17 cellular contexts compared by ENCODE assay signal in genomic region chr19:28556371-28556770, GRCh38.
"Had no signal": no experiment of that assay in that cellular context is flagged by ENCODE, and none has a peak within 500 bp of the region (broad histone marks: within the 10 kb centered on the region; RNA-seq: fewer than 3 reads in every experiment).

No MANE protein-coding gene starts in this region.

- H3K36me3 Mint-ChIP-seq: activated CD8-positive, alpha-beta memory T cell treated with anti-CD3 and anti-CD28 coated beads, Interleukin-2, amount 10 ng/mL, durations not matched to agents 7 days and 5 days; activated naive CD4-positive, alpha-beta T cell treated with anti-CD3 and anti-CD28 coated beads, Interleukin-2, amount 50 U/mL, for 72 hours; neural progenitor cell had no signal

- H3K36me3 ChIP-seq: neural progenitor cell had no signal

- H3K27me3 Mint-ChIP-seq: activated CD8-positive, alpha-beta memory T cell treated with anti-CD3 and anti-CD28 coated beads, Interleukin-2, amount 10 ng/mL, durations not matched to agents 7 days and 5 days; stimulated activated naive CD8-positive, alpha-beta T cell treated with anti-CD3 and anti-CD28 coated beads, Interleukin-15, Interleukin-2, amounts not matched to agents 100 ng/mL and 50 ng/mL, for 24 hours had no signal

- DNase-seq: activated CD4-positive, alpha-beta T cell treated with anti-CD3 and anti-CD28 coated beads, Interleukin-2, amount 50 U/mL, for 4 hours; activated CD8-positive, alpha-beta memory T cell treated with anti-CD3 and anti-CD28 coated beads, Interleukin-2, amount 10 ng/mL, durations not matched to agents 7 days and 5 days; activated effector memory CD4-positive, alpha-beta T cell treated with anti-CD3 and anti-CD28 coated beads, Interleukin-2, amount 50 U/mL, for 16 hours; activated T-cell treated with anti-CD3 and anti-CD28 coated beads, Interleukin-2, amount 50 U/mL, for 4 hours; amniotic stem cell; body of pancreas; central memory CD4-positive, alpha-beta T cell; effector memory CD4-positive, alpha-beta T cell; midbrain; stimulated activated CD4-positive, alpha-beta T cell treated with anti-CD3 and anti-CD28 coated beads, Interleukin-15, amount 100 ng/mL, for 24 hours; stimulated activated CD4-positive, alpha-beta T cell treated with anti-CD3 and anti-CD28 coated beads, Interleukin-4, amount 100 ng/mL, for 24 hours had no signal

- H3K4me3 Mint-ChIP-seq: activated CD8-positive, alpha-beta memory T cell treated with anti-CD3 and anti-CD28 coated beads, Interleukin-2, amount 10 ng/mL, durations not matched to agents 7 days and 5 days; activated T-cell treated with anti-CD3 and anti-CD28 coated beads, Interleukin-2, amount 50 U/mL, for 4 hours; neural progenitor cell; stimulated activated naive CD8-positive, alpha-beta T cell treated with anti-CD3 and anti-CD28 coated beads, Interleukin-15, Interleukin-2, amounts not matched to agents 100 ng/mL and 50 ng/mL, for 24 hours had no signal

- H3K4me3 ChIP-seq: body of pancreas, coronary artery, hepatocyte, neural progenitor cell had no signal

- H3K27me3 ChIP-seq: body of pancreas, hepatocyte, neural progenitor cell had no signal

- H3K27ac ChIP-seq: body of pancreas, coronary artery, hepatocyte, neural progenitor cell, parathyroid adenoma had no signal

- ATAC-seq: activated CD8-positive, alpha-beta memory T cell treated with anti-CD3 and anti-CD28 coated beads, Interleukin-2, amount 10 ng/mL, durations not matched to agents 7 days and 5 days; activated naive CD4-positive, alpha-beta T cell treated with anti-CD3 and anti-CD28 coated beads, Interleukin-2, amount 50 U/mL, for 72 hours; activated T-cell treated with anti-CD3 and anti-CD28 coated beads, Interleukin-2, amount 50 U/mL, for 4 hours; body of pancreas had no signal

- H3K27ac Mint-ChIP-seq: activated CD8-positive, alpha-beta memory T cell treated with anti-CD3 and anti-CD28 coated beads, Interleukin-2, amount 10 ng/mL, durations not matched to agents 7 days and 5 days; activated naive CD4-positive, alpha-beta T cell treated with anti-CD3 and anti-CD28 coated beads, Interleukin-2, amount 50 U/mL, for 72 hours; neural progenitor cell; stimulated activated naive CD8-positive, alpha-beta T cell treated with anti-CD3 and anti-CD28 coated beads, Interleukin-15, Interleukin-2, amounts not matched to agents 100 ng/mL and 50 ng/mL, for 24 hours had no signal

- H3K9me3 Mint-ChIP-seq: neural progenitor cell had no signal

- H3K4me1 ChIP-seq: body of pancreas, neural progenitor cell, parathyroid adenoma had no signal

- H3K4me1 Mint-ChIP-seq: activated CD8-positive, alpha-beta memory T cell treated with anti-CD3 and anti-CD28 coated beads, Interleukin-2, amount 10 ng/mL, durations not matched to agents 7 days and 5 days had no signal
